Comparison of ENCODE assay signal across 19 cellular contexts in genomic region chr15:73555080-73555479, GRCh38.
A peak's percentile ranks its signal among the peaks of the same experiment; 100 is the strongest.
DNase-seq lines count a peak whose midpoint lies in the region; ATAC-seq, FAIRE-seq and TF ChIP-seq lines count a peak whose summit lies in the region.
"Had no signal": no experiment of that assay in that cellular context is flagged by ENCODE, and none has a peak within 500 bp of the region (broad histone marks: within the 10 kb centered on the region; RNA-seq: fewer than 3 reads in every experiment).

No MANE protein-coding gene starts in this region.

- H3K9me3 Mint-ChIP-seq in CD8-positive, alpha-beta T cell: no peaks in the 10 kb centered on the region
- H3K9me3 Mint-ChIP-seq in central memory CD8-positive, alpha-beta T cell: no peaks in the 10 kb centered on the region
- H3K9me3 Mint-ChIP-seq in nephron progenitor cell: no peaks in the 10 kb centered on the region
- H3K9me3 Mint-ChIP-seq: H9, IgD-negative memory B cell had no signal

- 85 to 96% (median 91%) methylated on average over 4 of the region's 4 CpGs for WGBS in ovary, 3 donors

- TF ChIP-seq EP300 in ovary (IDR thresholded peaks at IDR 0.05): no peak

- no peak overlapping the region for H3K27ac ChIP-seq in CD8-positive, alpha-beta T cell (ENCODE audit: low read depth, low read length)
- no peak overlapping the region for H3K27ac ChIP-seq in ovary

- POLR2A ChIA-PET in CD8-positive, alpha-beta T cell (lab: Charles Lee): interaction anchor here (0.7 kb wide), 1 partner anchor 15 kb away, joined by 3 read pairs; no protein-coding TSS in a partner anchor

- H3K36me3 Mint-ChIP-seq in CD8-positive, alpha-beta T cell: peaks cover 34% of the 10 kb centered on the region
- peaks cover 16% of the 10 kb centered on the region for H3K36me3 Mint-ChIP-seq in central memory CD8-positive, alpha-beta T cell (ENCODE audit: insufficient read depth)
- peaks cover 30% of the 10 kb centered on the region for H3K36me3 Mint-ChIP-seq in nephron progenitor cell (ENCODE audit: low read depth)

- ATAC-seq in CD8-positive, alpha-beta T cell: no peak
- no peak for ATAC-seq in central memory CD8-positive, alpha-beta T cell (replicated peaks; ENCODE audit: extremely low read depth, poor library complexity, severe bottlenecking)

- H3K4me3 Mint-ChIP-seq in CD8-positive, alpha-beta T cell: no peak overlapping the region
- H3K4me3 Mint-ChIP-seq in central memory CD8-positive, alpha-beta T cell: no peak overlapping the region
- no peak overlapping the region for H3K4me3 Mint-ChIP-seq in nephron progenitor cell
- H3K4me3 Mint-ChIP-seq: CD4-positive, CD25-positive, alpha-beta regulatory T cell; H9; IgD-negative memory B cell had no signal

- CTCF ChIA-PET in CD8-positive, alpha-beta T cell (lab: Charles Lee): interaction anchor here (1.3 kb wide), 1 partner anchor 10 kb away, joined by 3 read pairs; no protein-coding TSS in a partner anchor

- H3K9me3 ChIP-seq in CD8-positive, alpha-beta T cell (ENCODE audit: low read length): no peaks in the 10 kb centered on the region
- no peaks in the 10 kb centered on the region for H3K9me3 ChIP-seq in ovary
- H3K9me3 ChIP-seq: BE2C, Caco-2 had no signal

- no peak for DNase-seq in CD8-positive, alpha-beta T cell
- DNase-seq in GM12891 (ENCODE audit: insufficient read length, low spot score): no peak
- DNase-seq in central memory CD8-positive, alpha-beta T cell (ENCODE audit: low spot score in 2 of 2): no peak
- no peak for DNase-seq in nephron progenitor cell
- no peak for DNase-seq in NCI-H345 treated with DMSO at 0.1 percent for 48 hours (lab: John Stamatoyannopoulos, UW; ENCODE audit: unreplicated experiment)
- DNase-seq in UCSD-AML1 (lab: John Stamatoyannopoulos, UW; ENCODE audit: unreplicated experiment): no peak
- no peak for DNase-seq in ovary
- DNase-seq: ACHN; BE2C; C1 segment of cervical spinal cord; Caco-2; CD4-positive, CD25-positive, alpha-beta regulatory T cell; H9 had no signal

- no peak for TF ChIP-seq CTCF in CD8-positive, alpha-beta T cell (IDR thresholded peaks at IDR 0.05)
- TF ChIP-seq CTCF in nephron progenitor cell (IDR thresholded peaks at IDR 0.05) (no peak), ovary (IDR thresholded peaks at IDR 0.05) (no peak)

- intact Hi-C loops in CD8-positive, alpha-beta T cell (cut with DNase I, micrococcal nuclease): no loop called here
- intact Hi-C loops in ovary (cut with DNase I): loop anchor here in 2 of 4 donors (5.0 to 10.0 kb wide), 2 partner anchors 80 to 82 kb away; partner anchors contain the start of gene NPTN (in 1 of the 2)

- H3K36me3 ChIP-seq in CD8-positive, alpha-beta T cell (ENCODE audit: insufficient read depth, low read length): no peaks in the 10 kb centered on the region
- H3K36me3 ChIP-seq in ovary: no peaks in the 10 kb centered on the region
- H3K36me3 ChIP-seq: BE2C had no signal

- FAIRE-seq in GM12891 (lab: Jason Lieb, UNC): no peak
- FAIRE-seq: A204.1, D721Med, G401.6, H1, HTR-8/SVneo had no signal

- no peaks in the 10 kb centered on the region for H3K27me3 ChIP-seq in CD8-positive, alpha-beta T cell (ENCODE audit: insufficient read depth, low read length)
- H3K27me3 ChIP-seq in ovary: no peaks in the 10 kb centered on the region
- H3K27me3 ChIP-seq: BE2C had no signal

- no peak overlapping the region for H3K4me3 ChIP-seq in CD8-positive, alpha-beta T cell (ENCODE audit: low read depth, low read length)
- H3K4me3 ChIP-seq in ovary: no peak overlapping the region

- no peaks in the 10 kb centered on the region for H3K4me1 Mint-ChIP-seq in CD8-positive, alpha-beta T cell (ENCODE audit: low read depth)
- no peaks in the 10 kb centered on the region for H3K4me1 Mint-ChIP-seq in central memory CD8-positive, alpha-beta T cell
- peaks cover 19% of the 10 kb centered on the region for H3K4me1 Mint-ChIP-seq in nephron progenitor cell
- H3K4me1 Mint-ChIP-seq: CD4-positive, CD25-positive, alpha-beta regulatory T cell had no signal

- no peaks in the 10 kb centered on the region for H3K27me3 Mint-ChIP-seq in CD8-positive, alpha-beta T cell (ENCODE audit: low read depth)
- H3K27me3 Mint-ChIP-seq in central memory CD8-positive, alpha-beta T cell: no peaks in the 10 kb centered on the region
- no peaks in the 10 kb centered on the region for H3K27me3 Mint-ChIP-seq in nephron progenitor cell (ENCODE audit: low read depth, poor library complexity)
- H3K27me3 Mint-ChIP-seq: CD4-positive, CD25-positive, alpha-beta regulatory T cell; IgD-negative memory B cell had no signal

- peak overlapping the region; percentile 23 for H3K27ac Mint-ChIP-seq in CD8-positive, alpha-beta T cell
- H3K27ac Mint-ChIP-seq in central memory CD8-positive, alpha-beta T cell (ENCODE audit: low read depth): peak overlapping the region; percentile 1
- H3K27ac Mint-ChIP-seq in nephron progenitor cell: peak overlapping the region; percentile 1
- H3K27ac Mint-ChIP-seq: CD4-positive, CD25-positive, alpha-beta regulatory T cell; IgD-negative memory B cell had no signal

- TF ChIP-seq POLR2A in GM12891 (IDR thresholded peaks at IDR 0.05; ENCODE audit: low read depth, low read length): 0 out of 2 replicates have a peak, but pooled peaks have one; percentile 21
- no peak for TF ChIP-seq POLR2A in ovary (IDR thresholded peaks at IDR 0.05)

- H3K4me1 ChIP-seq in CD8-positive, alpha-beta T cell (ENCODE audit: insufficient read depth, low read length): no peaks in the 10 kb centered on the region
- no peaks in the 10 kb centered on the region for H3K4me1 ChIP-seq in ovary (ENCODE audit: insufficient read depth)
- H3K4me1 ChIP-seq: BE2C, Caco-2 had no signal

TF ChIP-seq in GM12891, 5 proteins besides CTCF, POLR2A, EP300 and RAD21:
- no peak for TF ChIP-seq TAF1 (IDR thresholded peaks at IDR 0.05; ENCODE audit: low read depth, low read length)
- no peak for TF ChIP-seq PAX5 (IDR thresholded peaks at IDR 0.05; ENCODE audit: insufficient read depth, low read length, severe bottlenecking)
- no peak for TF ChIP-seq SPI1 (IDR thresholded peaks at IDR 0.05; ENCODE audit: low read depth, low read length)
- TF ChIP-seq POU2F2 (IDR thresholded peaks at IDR 0.05; ENCODE audit: low read depth, low read length): no peak
- TF ChIP-seq POLR2AphosphoS5 (IDR thresholded peaks at IDR 0.05; ENCODE audit: low read depth, low read length): no peak
